Comparison of ENCODE assay signal across 9 cellular contexts in genomic region chr17:75517277-75517865, GRCh38. TPM values are rescaled to one million over a fixed set of nuclear protein-coding genes. Genes with fewer than 3 reads are reported as not detected.
DNase-seq lines count a peak whose midpoint lies in the region; ATAC-seq and TF ChIP-seq lines count a peak whose summit lies in the region.
"Had no signal": no experiment of that assay in that cellular context is flagged by ENCODE, and none has a peak within 500 bp of the region (broad histone marks: within the 10 kb centered on the region; RNA-seq: fewer than 3 reads in every experiment).

No MANE protein-coding gene starts in this region.

- H3K9ac ChIP-seq in skeletal muscle tissue (ENCODE audit: low read depth in 1 of 3, low read length in 3 of 3), result peak overlapping the region in 2 of 3 donors; percentile 62 to 79

- peaks cover 32% of the 10 kb centered on the region for H3K36me3 Mint-ChIP-seq in activated CD4-positive, alpha-beta memory T cell treated with anti-CD3 and anti-CD28 coated beads, Interleukin-2, amount 10 ng/mL, durations not matched to agents 7 days and 5 days (ENCODE audit: low read depth)
- no peaks in the 10 kb centered on the region for H3K36me3 Mint-ChIP-seq in glutamatergic neuron (ENCODE audit: unreplicated experiment)

- no peak for TF ChIP-seq CTCF in glutamatergic neuron (IDR thresholded peaks at IDR 0.05; ENCODE audit: partially characterized antibody, unreplicated experiment)

- DNase-seq in Right ventricle myocardium inferior (ENCODE audit: missing footprints) (peak; percentile 64), left cardiac atrium (no peak), glutamatergic neuron (no peak), inferior parietal cortex (ENCODE audit: extremely low spot score) (no peak)
- peak; percentile 57 for DNase-seq in activated CD4-positive, alpha-beta memory T cell treated with anti-CD3 and anti-CD28 coated beads, Interleukin-2, amount 10 ng/mL, durations not matched to agents 7 days and 5 days

- H3K4me3 ChIP-seq in skeletal muscle tissue (ENCODE audit: low read length in 3 of 3), result peak overlapping the region; percentile 65 to 88 (median 73)

- peaks cover 3% of the 10 kb centered on the region for H3K27me3 Mint-ChIP-seq in activated CD4-positive, alpha-beta memory T cell treated with anti-CD3 and anti-CD28 coated beads, Interleukin-2, amount 10 ng/mL, durations not matched to agents 7 days and 5 days
- H3K27me3 Mint-ChIP-seq in glutamatergic neuron (ENCODE audit: unreplicated experiment), result peaks cover 4% of the 10 kb centered on the region

- peak overlapping the region; percentile 89 for H3K27ac Mint-ChIP-seq in activated CD4-positive, alpha-beta memory T cell treated with anti-CD3 and anti-CD28 coated beads, Interleukin-2, amount 10 ng/mL, durations not matched to agents 7 days and 5 days
- H3K27ac Mint-ChIP-seq in glutamatergic neuron (ENCODE audit: unreplicated experiment), result no peak overlapping the region

- H3K27ac ChIP-seq in skeletal muscle tissue (ENCODE audit: low read depth, low read length), result no peak overlapping the region
- H3K27ac ChIP-seq: epithelial cell of prostate had no signal

- H3K36me3 ChIP-seq in skeletal muscle tissue (ENCODE audit: control insufficient read depth in 3 of 3, insufficient read depth in 3 of 3, low read length in 3 of 3), result peaks cover 16 to 25% (median 19%) of the 10 kb centered on the region in 3 donors

- intact Hi-C loops in Right ventricle myocardium inferior (cut with DNase I), result loop anchor here (5.0 kb wide), 2 partner anchors 40 to 70 kb away; partner anchors contain the start of gene MYO15B
- intact Hi-C loops in left cardiac atrium (cut with DNase I), result loop anchor here (2.0 to 10.0 kb wide), 3 partner anchors 63 to 93 kb away; partner anchors contain the start of gene TMEM94 (in 1 of the 2)

- no peaks in the 10 kb centered on the region for H3K9me3 ChIP-seq in skeletal muscle tissue (ENCODE audit: control insufficient read depth in 3 of 3, low read length in 3 of 3)

- H3K4me3 Mint-ChIP-seq in activated CD4-positive, alpha-beta memory T cell treated with anti-CD3 and anti-CD28 coated beads, Interleukin-2, amount 10 ng/mL, durations not matched to agents 7 days and 5 days, result peak overlapping the region; percentile 94
- H3K4me3 Mint-ChIP-seq in glutamatergic neuron (ENCODE audit: unreplicated experiment), result peak overlapping the region; percentile 86

- no peaks in the 10 kb centered on the region for H3K9me3 Mint-ChIP-seq in activated CD4-positive, alpha-beta memory T cell treated with anti-CD3 and anti-CD28 coated beads, Interleukin-2, amount 10 ng/mL, durations not matched to agents 7 days and 5 days
- H3K9me3 Mint-ChIP-seq in glutamatergic neuron (ENCODE audit: unreplicated experiment), result peaks cover 8% of the 10 kb centered on the region

- no peaks in the 10 kb centered on the region for H3K27me3 ChIP-seq in skeletal muscle tissue (ENCODE audit: control insufficient read depth in 3 of 3, insufficient read depth in 3 of 3, low read length in 3 of 3)

- no peak for ATAC-seq in Right ventricle myocardium inferior
- no peak for ATAC-seq in left cardiac atrium
- no peak for ATAC-seq in HG03196 (IDR thresholded peaks at IDR 0.05; ENCODE audit: unreplicated experiment)
- no peak for ATAC-seq in GM18907 (IDR thresholded peaks at IDR 0.05; ENCODE audit: unreplicated experiment)

- CTCF ChIA-PET in activated CD4-positive, alpha-beta memory T cell treated with anti-CD3 and anti-CD28 coated beads, Interleukin-2, amount 10 ng/mL, durations not matched to agents 7 days and 5 days (lab: Charles Lee), result interaction anchor here (0.9 to 1.7 kb wide), 12 partner anchors 8 to 359 kb away, joined by 3 to 17 read pairs (median 6); partner anchors contain the start of genes GALK1, LLGL2, SLC25A19 and TMEM94

- H3K4me1 Mint-ChIP-seq in activated CD4-positive, alpha-beta memory T cell treated with anti-CD3 and anti-CD28 coated beads, Interleukin-2, amount 10 ng/mL, durations not matched to agents 7 days and 5 days, result peaks cover 30% of the 10 kb centered on the region
- no peaks in the 10 kb centered on the region for H3K4me1 Mint-ChIP-seq in glutamatergic neuron (ENCODE audit: low read depth, unreplicated experiment)

- H3K4me1 ChIP-seq in skeletal muscle tissue (ENCODE audit: control insufficient read depth in 3 of 3, insufficient read depth in 3 of 3, low read length in 3 of 3), result peaks cover 29 to 43% (median 40%) of the 10 kb centered on the region in 3 donors

- POLR2A ChIA-PET in activated CD4-positive, alpha-beta memory T cell treated with anti-CD3 and anti-CD28 coated beads, Interleukin-2, amount 10 ng/mL, durations not matched to agents 7 days and 5 days (lab: Charles Lee), result interaction anchor here (0.5 to 4.1 kb wide), 12 partner anchors 9 to 229 kb away, joined by 3 to 45 read pairs (median 6); partner anchors contain the start of genes LLGL2, SLC25A19 and TMEM94

RNA-seq across cellular contexts. Expression of gene TSEN54, which starts 1.0 kb away (rescaled TPM):
- total RNA-seq in Right ventricle myocardium inferior (6.1 TPM), left cardiac atrium (1 to 10 TPM; 9.0 to 9.5 TPM), glutamatergic neuron (ENCODE audit: unreplicated experiment) (26.6 TPM), skeletal muscle tissue (15.7 TPM)
- total RNA-seq in activated CD4-positive, alpha-beta memory T cell treated with anti-CD3 and anti-CD28 coated beads, Interleukin-2, amount 10 ng/mL, durations not matched to agents 7 days and 5 days, result 10 to 100 TPM; 55.6 to 60.5 TPM

RNA-seq across cellular contexts. Expression of gene CASKIN2, which starts 2.0 kb away (rescaled TPM):
- total RNA-seq in Right ventricle myocardium inferior (39.1 TPM), left cardiac atrium (10 to 100 TPM; 37.7 to 60.2 TPM), glutamatergic neuron (ENCODE audit: unreplicated experiment) (22.1 TPM), skeletal muscle tissue (8.9 TPM)
- total RNA-seq in activated CD4-positive, alpha-beta memory T cell treated with anti-CD3 and anti-CD28 coated beads, Interleukin-2, amount 10 ng/mL, durations not matched to agents 7 days and 5 days, result 1 to 10 TPM; 1.5 to 1.9 TPM

RNA-seq across cellular contexts. Expression of gene LLGL2, which starts 8.1 kb away (rescaled TPM):
- total RNA-seq in Right ventricle myocardium inferior (4.1 TPM), left cardiac atrium (1 to 10 TPM; 6.8 to 8.7 TPM), glutamatergic neuron (ENCODE audit: unreplicated experiment) (4.8 TPM), skeletal muscle tissue (4.7 TPM)
- 10 to 100 TPM; 25.9 to 27.8 TPM for total RNA-seq in activated CD4-positive, alpha-beta memory T cell treated with anti-CD3 and anti-CD28 coated beads, Interleukin-2, amount 10 ng/mL, durations not matched to agents 7 days and 5 days

Comparison
In these comparisons a context has a peak if more than half of its experiments do, and no peak if none do; other contexts are left out.
1. DNase-seq: peak in Right ventricle myocardium inferior (single experiment) and activated CD4-positive, alpha-beta memory T cell treated with anti-CD3 and anti-CD28 coated beads, Interleukin-2, amount 10 ng/mL, durations not matched to agents 7 days and 5 days (single experiment); none in left cardiac atrium (single experiment), glutamatergic neuron (single experiment) and inferior parietal cortex (single experiment).